Comparison of ENCODE assay signal across 1 cellular context in the genomic region with DNA sequence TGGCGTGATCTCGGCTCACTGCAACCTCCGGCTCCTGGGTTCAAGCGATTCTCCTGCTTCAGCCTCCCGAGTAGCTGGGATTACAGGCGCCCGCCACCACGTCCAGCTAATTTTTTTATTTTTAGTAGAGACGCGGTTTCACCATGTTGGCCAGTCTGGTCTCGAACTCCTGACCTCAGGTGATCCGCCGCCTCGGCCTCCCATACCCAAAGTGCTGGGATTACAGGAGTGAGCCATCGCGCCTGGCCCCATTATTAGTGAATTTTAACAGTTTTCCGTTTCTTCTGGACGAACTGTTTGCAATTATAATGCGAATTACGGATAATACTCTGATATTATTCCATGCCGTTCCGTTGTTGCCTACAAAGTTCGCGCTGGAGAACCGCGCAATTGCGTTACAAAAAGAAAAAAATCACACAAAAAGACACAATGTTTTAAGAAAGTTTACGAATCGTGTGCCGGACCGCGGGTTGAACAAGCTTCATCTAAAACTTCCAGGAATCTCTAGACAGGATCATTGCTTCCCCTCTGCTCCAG.
A peak's percentile ranks its signal among the peaks of the same experiment; 100 is the strongest.
TF ChIP-seq lines count a peak whose summit lies in the region.

No MANE protein-coding gene starts in this region.

TF ChIP-seq in GM12878, 131 proteins besides CTCF, POLR2A, EP300 and RAD21:
- TF ChIP-seq ZBTB40 (IDR thresholded peaks at IDR 0.05; ENCODE audit: borderline replicate concordance) = peak; percentile 34; the same call in 1 of the 2 replicates
